Comparison of ENCODE assay signal across 8 cellular contexts in the genomic region with DNA sequence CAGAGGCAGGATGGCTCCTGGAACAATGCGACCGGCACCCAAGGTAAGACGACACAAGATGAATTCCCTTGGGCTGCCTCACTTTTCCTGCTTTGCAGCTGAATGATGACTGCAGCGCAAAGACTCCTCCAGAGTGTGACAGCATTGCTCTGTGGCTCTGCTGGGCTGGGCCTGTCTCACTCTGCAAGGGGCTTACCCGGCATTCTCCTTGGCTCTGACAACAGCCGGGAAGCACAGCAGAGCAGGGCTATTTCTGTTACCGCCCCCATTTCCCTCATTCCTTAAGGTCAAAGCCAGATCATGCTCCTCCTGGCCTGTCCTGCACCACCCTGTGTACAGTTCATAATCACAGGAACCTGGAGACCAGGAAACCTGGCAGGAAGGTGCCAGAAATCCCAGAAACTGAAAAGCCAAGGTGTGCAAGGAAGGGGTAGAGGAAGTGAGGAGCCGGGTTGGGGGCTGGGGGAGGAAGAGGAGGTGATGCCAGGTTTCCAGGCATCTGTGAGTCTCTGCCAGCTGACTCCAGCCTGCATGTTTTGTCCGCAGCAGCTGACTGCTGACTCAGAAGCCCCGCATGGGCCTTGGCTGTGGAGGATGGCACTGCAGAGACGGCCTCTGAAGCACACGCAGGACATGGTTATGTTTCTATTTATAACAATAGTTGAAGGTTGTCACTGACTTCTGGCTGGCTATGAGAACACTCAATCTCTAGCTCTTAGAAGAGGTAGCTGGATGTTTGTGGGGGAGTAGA.
DNase-seq lines count a peak whose midpoint lies in the region; ATAC-seq and TF ChIP-seq lines count a peak whose summit lies in the region.

No MANE protein-coding gene starts in this region.

- TF ChIP-seq CTCF in GM13976 (IDR thresholded peaks at IDR 0.05; ENCODE audit: borderline replicate concordance, control extremely low read depth, extremely low read depth, insufficient read depth, missing control alignments): peak; percentile 47

- DNase-seq in GM13976 (ENCODE audit: low spot score) (peak; percentile 43), T1000 (lab: John Stamatoyannopoulos, UW) (peak; percentile 62), foreskin melanocyte (peak; percentile 82), nucleus accumbens (lab: John Stamatoyannopoulos, UW) (peak in 52 of 56 donors; percentile 31 to 89 (median 75)), GM19240 (ENCODE audit: insufficient read length, low spot score) (no peak), NCI-H510A treated with DMSO at 0.1 percent for 48 hours (lab: John Stamatoyannopoulos, UW) (no peak), germinal center (ENCODE audit: low spot score) (no peak)

- ATAC-seq in HG02981 (IDR thresholded peaks at IDR 0.05; ENCODE audit: unreplicated experiment): no peak

- in situ Hi-C loops in GM13976 (cut with MboI; ENCODE audit: low sequenced_read_pairs, unreplicated experiment): no loop called here

Comparison
In these comparisons a context has a peak if more than half of its experiments do, and no peak if none do; other contexts are left out.
1. DNase-seq: peak in GM13976 (single experiment), T1000 (single experiment), foreskin melanocyte (single experiment) and nucleus accumbens (52 of 56); none in GM19240 (single experiment), NCI-H510A treated with DMSO at 0.1 percent for 48 hours (single experiment) and germinal center (single experiment).